Comparison of ENCODE assay signal across 17 cellular contexts in genomic region chr17:62802531-62803205, GRCh38. TPM values are rescaled to one million over a fixed set of nuclear protein-coding genes. Genes with fewer than 3 reads are reported as not detected.
DNase-seq lines count a peak whose midpoint lies in the region; ATAC-seq lines count a peak whose summit lies in the region.
"Had no signal": no experiment of that assay in that cellular context is flagged by ENCODE, and none has a peak within 500 bp of the region (broad histone marks: within the 10 kb centered on the region; RNA-seq: fewer than 3 reads in every experiment).

No MANE protein-coding gene starts in this region.

- H3K36me3 Mint-ChIP-seq in activated CD8-positive, alpha-beta memory T cell treated with anti-CD3 and anti-CD28 coated beads, Interleukin-2, amount 10 ng/mL, durations not matched to agents 7 days and 5 days: no peaks in the 10 kb centered on the region
- H3K36me3 Mint-ChIP-seq: mesothelial cell of epicardium had no signal

- no peaks in the 10 kb centered on the region for H3K4me1 Mint-ChIP-seq in activated CD8-positive, alpha-beta memory T cell treated with anti-CD3 and anti-CD28 coated beads, Interleukin-2, amount 10 ng/mL, durations not matched to agents 7 days and 5 days
- H3K4me1 Mint-ChIP-seq: activated CD4-positive, alpha-beta T cell treated with anti-CD3 and anti-CD28 coated beads, Interleukin-2, amount 10 ng/mL, durations not matched to agents 7 days and 5 days had no signal

- H3K4me3 Mint-ChIP-seq in activated CD8-positive, alpha-beta memory T cell treated with anti-CD3 and anti-CD28 coated beads, Interleukin-2, amount 10 ng/mL, durations not matched to agents 7 days and 5 days: no peak overlapping the region
- H3K4me3 Mint-ChIP-seq: activated CD4-positive, alpha-beta T cell treated with anti-CD3 and anti-CD28 coated beads, Interleukin-2, amount 10 ng/mL, durations not matched to agents 7 days and 5 days; activated naive CD4-positive, alpha-beta T cell treated with anti-CD3 and anti-CD28 coated beads for 36 hours; mesothelial cell of epicardium had no signal

- H3K9me3 Mint-ChIP-seq in activated CD8-positive, alpha-beta memory T cell treated with anti-CD3 and anti-CD28 coated beads, Interleukin-2, amount 10 ng/mL, durations not matched to agents 7 days and 5 days (ENCODE audit: low read depth): no peaks in the 10 kb centered on the region
- H3K9me3 Mint-ChIP-seq: activated CD4-positive, alpha-beta T cell treated with anti-CD3 and anti-CD28 coated beads, Interleukin-2, amount 10 ng/mL, durations not matched to agents 7 days and 5 days; activated naive CD4-positive, alpha-beta T cell treated with anti-CD3 and anti-CD28 coated beads for 36 hours; mesothelial cell of epicardium had no signal

- DNase-seq in activated CD8-positive, alpha-beta memory T cell treated with anti-CD3 and anti-CD28 coated beads, Interleukin-2, amount 10 ng/mL, durations not matched to agents 7 days and 5 days: peak; percentile 25
- no peak for DNase-seq in activated CD8-positive, alpha-beta memory T cell treated with anti-CD3 and anti-CD28 coated beads for 24 hours
- DNase-seq in NCI-H510A (lab: John Stamatoyannopoulos, UW) (peak; percentile 85), glomerular visceral epithelial cell (ENCODE audit: extremely low spot score) (peak; percentile 37), amygdala (lab: John Stamatoyannopoulos, UW) (no peak), iPS-NIHi11 (ENCODE audit: low spot score) (no peak), middle frontal gyrus (ENCODE audit: extremely low spot score, low spot score) (no peak), pons (ENCODE audit: low spot score) (no peak)
- DNase-seq: activated CD4-positive, alpha-beta T cell treated with anti-CD3 and anti-CD28 coated beads, Interleukin-2, amount 10 ng/mL, durations not matched to agents 7 days and 5 days; activated naive CD4-positive, alpha-beta T cell treated with anti-CD3 and anti-CD28 coated beads for 36 hours; hippocampal formation; NCI-H446 treated with DMSO at 0.1 percent for 48 hours; PC-9; right cardiac atrium had no signal

- peaks cover 48% of the 10 kb centered on the region for H3K27me3 Mint-ChIP-seq in activated CD8-positive, alpha-beta memory T cell treated with anti-CD3 and anti-CD28 coated beads, Interleukin-2, amount 10 ng/mL, durations not matched to agents 7 days and 5 days

- ATAC-seq in activated CD8-positive, alpha-beta memory T cell treated with anti-CD3 and anti-CD28 coated beads, Interleukin-2, amount 10 ng/mL, durations not matched to agents 7 days and 5 days: no peak
- ATAC-seq: right cardiac atrium had no signal

- H3K27ac Mint-ChIP-seq in activated CD8-positive, alpha-beta memory T cell treated with anti-CD3 and anti-CD28 coated beads, Interleukin-2, amount 10 ng/mL, durations not matched to agents 7 days and 5 days: no peak overlapping the region
- H3K27ac Mint-ChIP-seq: activated CD4-positive, alpha-beta T cell treated with anti-CD3 and anti-CD28 coated beads, Interleukin-2, amount 10 ng/mL, durations not matched to agents 7 days and 5 days; activated naive CD4-positive, alpha-beta T cell treated with anti-CD3 and anti-CD28 coated beads for 36 hours; mesothelial cell of epicardium had no signal

- CTCF ChIA-PET in activated CD8-positive, alpha-beta memory T cell treated with anti-CD3 and anti-CD28 coated beads, Interleukin-2, amount 10 ng/mL, durations not matched to agents 7 days and 5 days (lab: Charles Lee): no interaction called here

RNA-seq across cellular contexts. Expression of gene MARCHF10, which starts 5.4 kb away (rescaled TPM):
- total RNA-seq in activated CD8-positive, alpha-beta memory T cell treated with anti-CD3 and anti-CD28 coated beads, Interleukin-2, amount 10 ng/mL, durations not matched to agents 7 days and 5 days: not detected
- total RNA-seq: activated CD4-positive, alpha-beta T cell treated with anti-CD3 and anti-CD28 coated beads, Interleukin-2, amount 10 ng/mL, durations not matched to agents 7 days and 5 days; activated naive CD4-positive, alpha-beta T cell treated with anti-CD3 and anti-CD28 coated beads for 36 hours; MCF 10A; right cardiac atrium; subcutaneous adipose tissue had no signal

Comparison
In these comparisons a context has a peak if more than half of its experiments do, and no peak if none do; other contexts are left out.
1. DNase-seq: peak in activated CD8-positive, alpha-beta memory T cell treated with anti-CD3 and anti-CD28 coated beads, Interleukin-2, amount 10 ng/mL, durations not matched to agents 7 days and 5 days (single experiment), NCI-H510A (single experiment) and glomerular visceral epithelial cell (single experiment); none in activated CD8-positive, alpha-beta memory T cell treated with anti-CD3 and anti-CD28 coated beads for 24 hours (single experiment), amygdala (0 of 56), iPS-NIHi11 (single experiment), middle frontal gyrus (single experiment) and pons (single experiment).